ENCODE assay signal across 8 cellular contexts in the genomic region with DNA sequence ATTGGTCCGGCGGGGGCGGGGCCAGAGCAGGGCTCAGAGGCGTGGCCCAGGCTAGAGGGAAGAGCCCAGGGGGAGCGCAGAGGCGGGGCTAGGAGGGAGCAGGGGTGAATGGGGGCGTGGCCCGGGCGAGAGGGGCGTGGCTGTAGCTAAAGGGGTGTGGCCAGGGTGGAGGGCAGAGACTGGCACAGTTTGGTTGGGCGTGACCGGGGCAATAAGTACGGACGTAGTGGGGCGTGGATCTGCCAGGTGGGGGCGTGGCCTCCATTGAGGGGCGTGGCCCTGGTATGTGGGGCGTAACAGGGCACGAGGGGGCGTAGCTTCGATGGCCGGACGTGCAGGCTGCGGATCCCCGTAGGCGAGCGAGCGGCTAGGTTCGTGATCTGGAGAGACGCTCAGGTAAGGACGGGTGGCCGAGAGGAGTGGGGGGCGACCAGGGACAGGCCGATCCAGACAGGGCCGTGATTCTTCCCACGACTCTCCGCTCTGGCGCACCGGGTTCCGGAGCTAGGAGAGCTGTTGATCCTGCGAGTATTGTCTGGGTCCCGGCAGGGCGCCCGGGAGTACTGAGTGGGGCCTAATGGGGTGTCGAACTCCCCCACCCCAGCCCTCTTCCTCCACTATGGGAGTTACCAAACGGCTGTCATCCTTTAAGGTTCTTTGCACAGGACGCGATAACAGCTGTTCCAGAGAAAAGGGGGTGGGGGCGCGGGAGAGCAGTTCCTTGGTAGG. TPM values are rescaled to one million over a fixed set of nuclear protein-coding genes. Genes with fewer than 3 reads are reported as not detected.
DNase-seq lines count a peak whose midpoint lies in the region; ATAC-seq and TF ChIP-seq lines count a peak whose summit lies in the region.

A gene with protein sequence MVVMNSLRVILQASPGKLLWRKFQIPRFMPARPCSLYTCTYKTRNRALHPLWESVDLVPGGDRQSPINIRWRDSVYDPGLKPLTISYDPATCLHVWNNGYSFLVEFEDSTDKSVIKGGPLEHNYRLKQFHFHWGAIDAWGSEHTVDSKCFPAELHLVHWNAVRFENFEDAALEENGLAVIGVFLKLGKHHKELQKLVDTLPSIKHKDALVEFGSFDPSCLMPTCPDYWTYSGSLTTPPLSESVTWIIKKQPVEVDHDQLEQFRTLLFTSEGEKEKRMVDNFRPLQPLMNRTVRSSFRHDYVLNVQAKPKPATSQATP (plus strand): TSS at position 314 of the 729 bp plus-strand sequence. CDS start 11,754 bp downstream, outside the sequence.

- H3K27ac Mint-ChIP-seq in activated CD4-positive, alpha-beta T cell treated with anti-CD3 and anti-CD28 coated beads, Interleukin-2, amount 10 ng/mL, durations not matched to agents 24 days and 14 days = peak within 1 kb of the TSS; percentile 76

- no peaks in the 10 kb centered on the region for H3K27me3 Mint-ChIP-seq in activated CD4-positive, alpha-beta T cell treated with anti-CD3 and anti-CD28 coated beads, Interleukin-2, amount 10 ng/mL, durations not matched to agents 24 days and 14 days

- H3K4me3 Mint-ChIP-seq in activated CD4-positive, alpha-beta T cell treated with anti-CD3 and anti-CD28 coated beads, Interleukin-2, amount 10 ng/mL, durations not matched to agents 24 days and 14 days = peak within 1 kb of the TSS; percentile 90

- ATAC-seq in HG02840 (IDR thresholded peaks at IDR 0.05; ENCODE audit: low FRiP score, unreplicated experiment) = peak; percentile 90

- H3K4me1 Mint-ChIP-seq in activated CD4-positive, alpha-beta T cell treated with anti-CD3 and anti-CD28 coated beads, Interleukin-2, amount 10 ng/mL, durations not matched to agents 24 days and 14 days = peaks cover 21% of the 10 kb centered on the region

- peak; percentile 62 for DNase-seq in NCI-H2029 treated with DMSO at 0.1 percent for 48 hours (lab: John Stamatoyannopoulos, UW)
- peak; percentile 99 for DNase-seq in activated CD4-positive, alpha-beta T cell treated with anti-CD3 and anti-CD28 coated beads, Interleukin-2, amount 10 ng/mL, durations not matched to agents 24 days and 14 days
- peak; percentile 49 for DNase-seq in dedifferentiated amniotic fluid mesenchymal stem cell (ENCODE audit: extremely low spot score)
- DNase-seq in left kidney (ENCODE audit: low read depth, low spot score) = peak; percentile 93
- DNase-seq in stimulated activated CD4-positive, alpha-beta T cell treated with anti-CD3 and anti-CD28 coated beads, Interleukin-2, amount 100 ng/mL, for 48 hours = peak; percentile 90 to 100
- DNase-seq in NCI-H345 (lab: John Stamatoyannopoulos, UW) = no peak

- peaks cover 7% of the 10 kb centered on the region for H3K36me3 Mint-ChIP-seq in activated CD4-positive, alpha-beta T cell treated with anti-CD3 and anti-CD28 coated beads, Interleukin-2, amount 10 ng/mL, durations not matched to agents 24 days and 14 days (ENCODE audit: low read depth)

- TF ChIP-seq POLR2A in GM15510 (IDR thresholded peaks at IDR 0.05; ENCODE audit: borderline replicate concordance, extremely low read depth, insufficient read length) = peak; percentile 15

- intact Hi-C loops in activated CD4-positive, alpha-beta T cell treated with anti-CD3 and anti-CD28 coated beads, Interleukin-2, amount 10 ng/mL, durations not matched to agents 24 days and 14 days (cut with micrococcal nuclease) = loop anchor here (1.0 kb wide), 4 partner anchors 12 to 116 kb away; a partner anchor contains a TSS

- H3K9me3 Mint-ChIP-seq in activated CD4-positive, alpha-beta T cell treated with anti-CD3 and anti-CD28 coated beads, Interleukin-2, amount 10 ng/mL, durations not matched to agents 24 days and 14 days = no peaks in the 10 kb centered on the region

RNA-seq across cellular contexts. Expression of the gene that starts here (rescaled TPM):
- 4.7 and 5.9 TPM in 2 replicates for total RNA-seq in activated CD4-positive, alpha-beta T cell treated with anti-CD3 and anti-CD28 coated beads, Interleukin-2, amount 10 ng/mL, durations not matched to agents 24 days and 14 days
